Comparison of ENCODE assay signal across 35 cellular contexts in the genomic region with DNA sequence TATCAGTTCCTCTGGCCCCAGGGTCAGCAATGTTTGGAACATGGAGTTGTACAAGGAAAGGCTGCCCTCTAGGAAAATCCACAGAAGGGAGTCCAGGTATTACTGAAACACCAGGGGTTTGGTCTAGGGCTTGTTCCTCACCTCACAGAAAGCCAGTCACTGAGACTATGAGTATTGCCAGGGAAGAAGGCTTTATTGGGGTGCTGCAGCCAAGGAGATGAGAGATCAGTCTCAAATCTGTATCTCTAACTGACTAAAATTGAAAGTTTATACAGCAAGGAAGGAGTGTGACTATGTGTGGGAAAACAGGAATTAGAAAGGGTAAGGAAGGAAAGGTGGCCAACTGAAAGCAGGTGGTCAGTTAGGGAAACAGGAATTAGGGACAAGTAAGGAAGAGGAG.
"Had no signal": no experiment of that assay in that cellular context is flagged by ENCODE, and none has a peak within 500 bp of the region (broad histone marks: within the 10 kb centered on the region; RNA-seq: fewer than 3 reads in every experiment).

No MANE protein-coding gene starts in this region.

- H3K36me3 ChIP-seq: MG63 had no signal

- DNase-seq: Karpas-422, Kasumi-1, MG63, MM.1S, MV-4-11, NCI-H1048, NCI-H1092, NCI-H1092 treated with DMSO at 0.1 percent for 48 hours, NCI-H1105, NCI-H1105 treated with DMSO at 0.1 percent for 48 hours, NCI-H1417, NCI-H1417 treated with DMSO at 0.1 percent for 48 hours, NCI-H1436, NCI-H1436 treated with DMSO at 0.1 percent for 48 hours, NCI-H146, NCI-H1694, NCI-H1694 treated with DMSO at 0.1 percent for 48 hours, NCI-H187, NCI-H187 treated with DMSO at 0.1 percent for 48 hours, NCI-H1930, NCI-H2029, NCI-H2029 treated with DMSO at 0.1 percent for 48 hours, NCI-H2081, NCI-H2081 treated with DMSO at 0.1 percent for 48 hours, NCI-H2107, NCI-H2171, NCI-H2171 treated with DMSO at 0.1 percent for 48 hours, NCI-H2227 treated with DMSO at 0.1 percent for 48 hours, NCI-H226, NCI-H345, NCI-H446, NCI-H446 treated with DMSO at 0.1 percent for 48 hours, NCI-H510A, NCI-H510A treated with DMSO at 0.1 percent for 48 hours, NCI-H524 had no signal

- H3K4me3 ChIP-seq: MG63 had no signal

- H3K27me3 ChIP-seq: MG63 had no signal
